8 cellular contexts compared by ENCODE assay signal in genomic region chr7:77657427-77658331, GRCh38. TPM values are rescaled to one million over a fixed set of nuclear protein-coding genes. Genes with fewer than 3 reads are reported as not detected.
DNase-seq lines count a peak whose midpoint lies in the region; ATAC-seq, FAIRE-seq and TF ChIP-seq lines count a peak whose summit lies in the region.

No MANE protein-coding gene starts in this region.

- H3K36me3 ChIP-seq in liver (ENCODE audit: control insufficient read depth in 4 of 4, insufficient read depth in 3 of 4, low read depth in 1 of 4, low read length in 3 of 4) = peaks cover 0 to 3% (median 0%) of the 10 kb centered on the region in 4 donors
- H3K36me3 ChIP-seq in vagina = peaks cover 0 to 6% of the 10 kb centered on the region in 2 donors

- 69% methylated on average over 2 of the region's 2 CpGs for WGBS in liver

- ATAC-seq in HG03354 (IDR thresholded peaks at IDR 0.05; ENCODE audit: poor library complexity, severe bottlenecking, unreplicated experiment) = peak; percentile 62

- no peak overlapping the region for H3K4me3 ChIP-seq in liver (ENCODE audit: low read depth in 1 of 3, low read length in 3 of 3)
- H3K4me3 ChIP-seq in vagina = no peak overlapping the region

- H3K27ac ChIP-seq in liver (ENCODE audit: low read depth in 1 of 2, low read length in 2 of 2) = no peak overlapping the region
- H3K27ac ChIP-seq in vagina = no peak overlapping the region

- no peak for TF ChIP-seq POLR2A in vagina (IDR thresholded peaks at IDR 0.05)
- no peak for TF ChIP-seq POLR2A in H54 (IDR thresholded peaks at IDR 0.05; ENCODE audit: low read depth, low read length)

- in situ Hi-C loops in T47D (cut with HindIII; ENCODE audit: low pct_unique_long_range_greater_than_20kb, low sequenced_read_pairs) = no loop called here

- no peak for FAIRE-seq in H54 (lab: Jason Lieb, UNC)

- H3K9me3 ChIP-seq in liver (ENCODE audit: control insufficient read depth in 4 of 4, low read length in 3 of 4) (no peaks in the 10 kb centered on the region), vagina (no peaks in the 10 kb centered on the region)

- H3K27me3 ChIP-seq in liver (ENCODE audit: control insufficient read depth in 4 of 4, insufficient read depth in 4 of 4, low read length in 3 of 4) (no peaks in the 10 kb centered on the region), vagina (no peaks in the 10 kb centered on the region)

- H3K9ac ChIP-seq in liver (ENCODE audit: low read depth in 1 of 2, low read length in 2 of 2) = no peak overlapping the region

- peak; percentile 89 to 90 for TF ChIP-seq RAD21 in liver (IDR thresholded peaks at IDR 0.05)

- TF ChIP-seq CTCF in liver (IDR thresholded peaks at IDR 0.05; ENCODE audit: low read depth, low read length, missing input control) = peak; percentile 61
- TF ChIP-seq CTCF in vagina (IDR thresholded peaks at IDR 0.05) = peak in 1 of 3 experiments; percentile 31

- H3K4me1 ChIP-seq in liver (ENCODE audit: control insufficient read depth in 4 of 4, insufficient read depth in 4 of 4, low read length in 3 of 4) = peaks cover 0 to 13% (median 7%) of the 10 kb centered on the region in 4 donors
- H3K4me1 ChIP-seq in vagina = no peaks in the 10 kb centered on the region

- DNase-seq in activated T-cell treated with anti-CD3 and anti-CD28 coated beads for 24 hours (ENCODE audit: low read depth) (peak; percentile 2), NCI-H82 (lab: John Stamatoyannopoulos, UW) (peak; percentile 74), T47D (ENCODE audit: low read depth in 1 of 2, low spot score in 1 of 2) (peak; percentile 48 to 84), vagina (ENCODE audit: extremely low spot score in 2 of 2) (no peak), H54 (ENCODE audit: insufficient read length, low spot score) (no peak)
- no peak for DNase-seq in activated T-cell treated with anti-CD3 and anti-CD28 coated beads, Interleukin-2, amount 50 U/mL, for 48 hours

- intact Hi-C loops in vagina (cut with DNase I) = no loop called here

TF ChIP-seq in liver, 16 proteins besides CTCF, POLR2A, EP300 and RAD21:
- no peak for TF ChIP-seq JUND (IDR thresholded peaks at IDR 0.05)
- no peak for TF ChIP-seq FOXA2 (IDR thresholded peaks at IDR 0.05)
- TF ChIP-seq GABPA (IDR thresholded peaks at IDR 0.05 in 1 of 2, conservative IDR thresholded peaks at IDR 0.05 in 1 of 2) = no peak
- TF ChIP-seq TAF1 (conservative IDR thresholded peaks at IDR 0.05) = no peak
- no peak for TF ChIP-seq REST (IDR thresholded peaks at IDR 0.05)
- no peak for TF ChIP-seq NR2F2 (IDR thresholded peaks at IDR 0.05)
- no peak for TF ChIP-seq HNF4A (conservative IDR thresholded peaks at IDR 0.05)

RNA-seq across cellular contexts. Expression of gene RSBN1L, which starts 38.6 kb away (rescaled TPM):
- 10 to 100 TPM; 11.6 to 23.4 TPM for total RNA-seq in liver
- polyA plus RNA-seq in liver = 1 to 10 TPM; 3.3 to 4.1 TPM
- 11.3 TPM for total RNA-seq in vagina

Comparison
In these comparisons a context has a peak if more than half of its experiments do, and no peak if none do; other contexts are left out.
1. DNase-seq: peak in activated T-cell treated with anti-CD3 and anti-CD28 coated beads for 24 hours (single experiment), NCI-H82 (single experiment) and T47D (2 of 2); none in activated T-cell treated with anti-CD3 and anti-CD28 coated beads, Interleukin-2, amount 50 U/mL, for 48 hours (0 of 2), vagina (0 of 2) and H54 (single experiment).